ENCODE assay signal across 7 cellular contexts in genomic region chr1:9218917-9219316, GRCh38.
"Had no signal": no experiment of that assay in that cellular context is flagged by ENCODE, and none has a peak within 500 bp of the region (broad histone marks: within the 10 kb centered on the region; RNA-seq: fewer than 3 reads in every experiment).

No MANE protein-coding gene starts in this region.

- H3K4me3 ChIP-seq: GM23338, HAP-1 had no signal

- H3K4me3 Mint-ChIP-seq: GM23338, IgD-negative memory B cell had no signal

- H3K4me1 Mint-ChIP-seq: IgD-negative memory B cell had no signal

- FAIRE-seq: HTR-8/SVneo had no signal

- H3K36me3 ChIP-seq: HAP-1 had no signal

- DNase-seq: H7, KG1 had no signal

- H3K4me2 ChIP-seq: GM23338 had no signal

- H3K27ac Mint-ChIP-seq: GM23338 had no signal

- H3K9me3 ChIP-seq: HAP-1 had no signal

- ATAC-seq: GM23338, HCT116 had no signal

- H2AFZ ChIP-seq: GM23338 had no signal

- H3K4me1 ChIP-seq: HAP-1 had no signal

- H3K36me3 Mint-ChIP-seq: IgD-negative memory B cell had no signal
